In the genomic region with DNA sequence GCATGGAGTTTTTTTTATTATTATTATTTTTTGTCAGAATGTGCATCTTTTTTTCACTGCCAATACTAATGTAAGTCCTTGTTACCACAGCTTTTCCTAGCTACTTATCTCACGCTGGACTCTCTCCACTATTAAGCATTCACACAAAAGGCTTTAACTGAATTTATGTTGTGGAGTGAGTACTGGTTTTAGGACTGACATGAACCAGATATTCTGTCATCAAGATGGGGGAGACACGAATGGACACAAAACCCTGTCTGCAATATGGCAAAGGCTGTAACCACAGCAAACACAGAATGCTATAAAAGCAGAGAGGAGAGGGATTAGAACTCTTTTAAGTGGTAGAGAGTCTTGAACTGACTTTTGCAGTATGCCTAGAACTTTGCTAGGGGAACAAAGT, we compare ENCODE assay signal across 16 cellular contexts.
A peak's percentile ranks its signal among the peaks of the same experiment; 100 is the strongest.
DNase-seq lines count a peak whose midpoint lies in the region; ATAC-seq and TF ChIP-seq lines count a peak whose summit lies in the region.
"Had no signal": no experiment of that assay in that cellular context is flagged by ENCODE, and none has a peak within 500 bp of the region (broad histone marks: within the 10 kb centered on the region; RNA-seq: fewer than 3 reads in every experiment).

No MANE protein-coding gene starts in this region.

- H3K27ac ChIP-seq in cardiac muscle cell, result no peak overlapping the region
- H3K27ac ChIP-seq in left ventricle myocardium inferior (replicated peaks), result no peak overlapping the region
- H3K27ac ChIP-seq in WERI-Rb-1, result peak overlapping the region; percentile 57
- peak overlapping the region; percentile 3 for H3K27ac ChIP-seq in stomach smooth muscle (ENCODE audit: low read length)
- H3K27ac ChIP-seq in vagina, result no peak overlapping the region
- H3K27ac ChIP-seq: BLaER1 treated with 17β-estradiol and CSF1 and Interleukin-3, amounts not matched to agents 10 nM and 100 nM had no signal

- no peak for TF ChIP-seq POLR2A in vagina (IDR thresholded peaks at IDR 0.05)

- no peaks in the 10 kb centered on the region for H3K27me3 ChIP-seq in cardiac muscle cell
- H3K27me3 ChIP-seq in left ventricle myocardium inferior (ENCODE audit: low read depth), result no peaks in the 10 kb centered on the region
- H3K27me3 ChIP-seq in WERI-Rb-1 (ENCODE audit: insufficient read depth, low read depth, severe bottlenecking), result no peaks in the 10 kb centered on the region
- H3K27me3 ChIP-seq in stomach smooth muscle (ENCODE audit: control insufficient read depth in 1 of 2, insufficient read depth in 2 of 2, low read length in 2 of 2), result no peaks in the 10 kb centered on the region
- H3K27me3 ChIP-seq in vagina, result no peaks in the 10 kb centered on the region
- H3K27me3 ChIP-seq: BLaER1 treated with 17β-estradiol and CSF1 and Interleukin-3, amounts not matched to agents 10 nM and 100 nM had no signal

- no peaks in the 10 kb centered on the region for H3K36me3 Mint-ChIP-seq in mesothelial cell of epicardium

- H3K36me3 ChIP-seq in cardiac muscle cell (no peaks in the 10 kb centered on the region), left ventricle myocardium inferior (no peaks in the 10 kb centered on the region), WERI-Rb-1 (no peaks in the 10 kb centered on the region), stomach smooth muscle (ENCODE audit: control insufficient read depth in 2 of 2, insufficient read depth in 2 of 2, low read length in 2 of 2) (no peaks in the 10 kb centered on the region), vagina (no peaks in the 10 kb centered on the region)
- H3K36me3 ChIP-seq: BLaER1 treated with 17β-estradiol and CSF1 and Interleukin-3, amounts not matched to agents 10 nM and 100 nM had no signal

- H3K4me3 Mint-ChIP-seq in mesothelial cell of epicardium, result no peak overlapping the region

- intact Hi-C loops in left ventricle myocardium inferior (cut with micrococcal nuclease), result no loop called here
- intact Hi-C loops in vagina (cut with DNase I), result no loop called here

- peak overlapping the region; percentile 24 for H3K27ac Mint-ChIP-seq in mesothelial cell of epicardium

- H3K4me3 ChIP-seq in cardiac muscle cell (no peak overlapping the region), left ventricle myocardium inferior (no peak overlapping the region), WERI-Rb-1 (ENCODE audit: low read depth, low read length) (no peak overlapping the region), stomach smooth muscle (ENCODE audit: low read length in 2 of 2) (no peak overlapping the region), vagina (no peak overlapping the region)
- H3K4me3 ChIP-seq: BLaER1 treated with 17β-estradiol and CSF1 and Interleukin-3, amounts not matched to agents 10 nM and 100 nM had no signal

- no peaks in the 10 kb centered on the region for H3K27me3 Mint-ChIP-seq in mesothelial cell of epicardium (ENCODE audit: low read depth)

- no peaks in the 10 kb centered on the region for H3K9me3 Mint-ChIP-seq in mesothelial cell of epicardium

- no peaks in the 10 kb centered on the region for H3K9me3 ChIP-seq in cardiac muscle cell (ENCODE audit: low read depth)
- no peaks in the 10 kb centered on the region for H3K9me3 ChIP-seq in left ventricle myocardium inferior (replicated peaks)
- no peaks in the 10 kb centered on the region for H3K9me3 ChIP-seq in WERI-Rb-1 (ENCODE audit: severe bottlenecking)
- H3K9me3 ChIP-seq in stomach smooth muscle (ENCODE audit: control insufficient read depth in 2 of 2, low read length in 2 of 2), result no peaks in the 10 kb centered on the region
- no peaks in the 10 kb centered on the region for H3K9me3 ChIP-seq in vagina

- no peak for ATAC-seq in HG02840 (IDR thresholded peaks at IDR 0.05; ENCODE audit: low FRiP score, unreplicated experiment)

- DNase-seq in cardiac muscle cell (ENCODE audit: low read depth in 1 of 2, low spot score in 1 of 2) (peak; percentile 20 to 27), left ventricle myocardium inferior (no peak), WERI-Rb-1 (no peak), mesothelial cell of epicardium (ENCODE audit: low spot score in 2 of 2, unreplicated experiment in 2 of 2) (no peak), vagina (ENCODE audit: extremely low spot score in 2 of 2) (no peak), NCI-H2029 treated with DMSO at 0.1 percent for 48 hours (lab: John Stamatoyannopoulos, UW) (no peak)
- DNase-seq: MM.1S, NCI-H1105, NCI-H1694, NCI-H2107, NCI-H226, NCI-H526, SIG-M5 had no signal

- TF ChIP-seq CTCF in cardiac muscle cell (IDR thresholded peaks at IDR 0.05; ENCODE audit: low read depth, low read length) (no peak), left ventricle myocardium inferior (IDR thresholded peaks at IDR 0.05; ENCODE audit: borderline replicate concordance) (no peak), WERI-Rb-1 (IDR thresholded peaks at IDR 0.05; ENCODE audit: low read depth, low read length) (no peak), mesothelial cell of epicardium (IDR thresholded peaks at IDR 0.05; ENCODE audit: unreplicated experiment) (no peak), vagina (IDR thresholded peaks at IDR 0.05) (no peak)

- peaks cover 18% of the 10 kb centered on the region for H3K4me1 Mint-ChIP-seq in mesothelial cell of epicardium

- H3K9ac ChIP-seq in stomach smooth muscle (ENCODE audit: low read length in 2 of 2), result no peak overlapping the region
- H3K9ac ChIP-seq: BLaER1 treated with 17β-estradiol and CSF1 and Interleukin-3, amounts not matched to agents 10 nM and 100 nM had no signal

- H3K4me1 ChIP-seq in cardiac muscle cell (ENCODE audit: low read depth), result peaks cover 4% of the 10 kb centered on the region
- H3K4me1 ChIP-seq in left ventricle myocardium inferior, result no peaks in the 10 kb centered on the region
- peaks cover 2% of the 10 kb centered on the region for H3K4me1 ChIP-seq in stomach smooth muscle (ENCODE audit: control insufficient read depth, insufficient read depth, low read length)
- H3K4me1 ChIP-seq in vagina, result no peaks in the 10 kb centered on the region

Comparison
In these comparisons a context has a peak if more than half of its experiments do, and no peak if none do; other contexts are left out.
1. DNase-seq: peak in cardiac muscle cell (2 of 2); none in left ventricle myocardium inferior (single experiment), WERI-Rb-1 (single experiment), mesothelial cell of epicardium (0 of 2), vagina (0 of 2) and NCI-H2029 treated with DMSO at 0.1 percent for 48 hours (single experiment).
2. H3K27ac ChIP-seq: peak in WERI-Rb-1 (single experiment) and stomach smooth muscle (single experiment); none in cardiac muscle cell (single experiment), left ventricle myocardium inferior (single experiment) and vagina (single experiment).